ENCODE assay signal across 19 cellular contexts in the genomic region with DNA sequence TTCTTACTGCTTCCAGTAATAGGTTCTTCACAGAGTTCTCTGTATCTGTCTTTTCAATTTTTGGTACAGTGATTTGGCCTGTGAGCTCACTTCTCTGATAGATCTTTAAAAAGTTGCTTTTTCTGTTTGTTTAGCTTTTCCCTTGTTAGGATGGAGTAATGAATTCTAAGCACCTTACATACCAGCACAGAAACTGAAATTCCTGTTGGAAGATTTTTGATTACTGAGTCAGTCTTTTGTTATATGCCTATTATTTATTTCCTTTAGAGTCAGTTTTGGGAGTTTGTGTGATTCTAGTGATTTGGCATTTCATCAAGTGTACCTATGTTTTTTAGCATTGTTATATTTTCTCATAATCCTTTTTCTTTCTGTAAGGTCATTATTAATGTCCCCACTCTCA.
"Had no signal": no experiment of that assay in that cellular context is flagged by ENCODE, and none has a peak within 500 bp of the region (broad histone marks: within the 10 kb centered on the region; RNA-seq: fewer than 3 reads in every experiment).

No MANE protein-coding gene starts in this region.

- H3K4me3 Mint-ChIP-seq: activated CD8-positive, alpha-beta memory T cell treated with anti-CD3 and anti-CD28 coated beads, Interleukin-2, amount 10 ng/mL, durations not matched to agents 7 days and 5 days; activated naive CD8-positive, alpha-beta T cell treated with anti-CD3 and anti-CD28 coated beads, Interleukin-2, amount 10 ng/mL, durations not matched to agents 7 days and 5 days; activated T-cell treated with anti-CD3 and anti-CD28 coated beads, Interleukin-2, amount 50 U/mL, for 4 hours; effector memory CD8-positive, alpha-beta T cell; nephron; stimulated activated naive CD8-positive, alpha-beta T cell treated with anti-CD3 and anti-CD28 coated beads, Interleukin-15, amount 100 ng/mL, for 72 hours; WTC11 had no signal

- H3K27me3 ChIP-seq: gastrocnemius medialis, heart right ventricle, testis had no signal

- H3K4me3 ChIP-seq: coronary artery, gastrocnemius medialis, heart right ventricle, left ventricle myocardium inferior, psoas muscle, testis had no signal

- H3K27me3 Mint-ChIP-seq: activated CD8-positive, alpha-beta memory T cell treated with anti-CD3 and anti-CD28 coated beads, Interleukin-2, amount 10 ng/mL, durations not matched to agents 7 days and 5 days; activated naive CD8-positive, alpha-beta T cell treated with anti-CD3 and anti-CD28 coated beads, Interleukin-2, amount 10 ng/mL, durations not matched to agents 7 days and 5 days; effector memory CD8-positive, alpha-beta T cell; stimulated activated naive CD8-positive, alpha-beta T cell treated with anti-CD3 and anti-CD28 coated beads, Interleukin-15, amount 100 ng/mL, for 72 hours had no signal

- H3K9me3 Mint-ChIP-seq: activated naive CD8-positive, alpha-beta T cell treated with anti-CD3 and anti-CD28 coated beads, Interleukin-2, amount 10 ng/mL, durations not matched to agents 7 days and 5 days; activated T-cell treated with anti-CD3 and anti-CD28 coated beads, Interleukin-2, amount 50 U/mL, for 4 hours; effector memory CD8-positive, alpha-beta T cell; nephron; stimulated activated naive CD8-positive, alpha-beta T cell treated with anti-CD3 and anti-CD28 coated beads, Interleukin-15, amount 100 ng/mL, for 72 hours; WTC11 had no signal

- H3K4me1 Mint-ChIP-seq: nephron, WTC11 had no signal

- H3K4me1 ChIP-seq: gastrocnemius medialis, psoas muscle, testis had no signal

- H3K27ac Mint-ChIP-seq: activated CD8-positive, alpha-beta memory T cell treated with anti-CD3 and anti-CD28 coated beads, Interleukin-2, amount 10 ng/mL, durations not matched to agents 7 days and 5 days; activated naive CD8-positive, alpha-beta T cell treated with anti-CD3 and anti-CD28 coated beads, Interleukin-2, amount 10 ng/mL, durations not matched to agents 7 days and 5 days; nephron; WTC11 had no signal

- DNase-seq: activated CD8-positive, alpha-beta memory T cell treated with anti-CD3 and anti-CD28 coated beads, Interleukin-2, amount 10 ng/mL, durations not matched to agents 7 days and 5 days; activated naive CD8-positive, alpha-beta T cell treated with anti-CD3 and anti-CD28 coated beads, Interleukin-2, amount 10 ng/mL, durations not matched to agents 7 days and 5 days; activated T-cell treated with anti-CD3 and anti-CD28 coated beads, Interleukin-2, amount 50 U/mL, for 4 hours; aorta; caudate nucleus; effector memory CD8-positive, alpha-beta T cell; gastrocnemius medialis; heart right ventricle; islet precursor cell; left ventricle myocardium inferior; mesendoderm; psoas muscle; SK-N-SH; stimulated activated CD4-positive, alpha-beta T cell treated with anti-CD3 and anti-CD28 coated beads, Interleukin-4, amount 100 ng/mL, for 24 hours; stimulated activated naive CD8-positive, alpha-beta T cell treated with anti-CD3 and anti-CD28 coated beads, Interleukin-15, amount 100 ng/mL, for 72 hours; testis had no signal

- H3K9me3 ChIP-seq: gastrocnemius medialis, heart right ventricle, left ventricle myocardium inferior, psoas muscle, SK-N-SH, testis had no signal

- H3K9ac ChIP-seq: SK-N-SH had no signal

- ATAC-seq: activated CD8-positive, alpha-beta memory T cell treated with anti-CD3 and anti-CD28 coated beads, Interleukin-2, amount 10 ng/mL, durations not matched to agents 7 days and 5 days; activated T-cell treated with anti-CD3 and anti-CD28 coated beads, Interleukin-2, amount 50 U/mL, for 4 hours; effector memory CD8-positive, alpha-beta T cell; gastrocnemius medialis; heart right ventricle; psoas muscle; stimulated activated naive CD8-positive, alpha-beta T cell treated with anti-CD3 and anti-CD28 coated beads, Interleukin-15, amount 100 ng/mL, for 72 hours had no signal

- H3K4me2 ChIP-seq: SK-N-SH had no signal

- H3K27ac ChIP-seq: coronary artery, gastrocnemius medialis, heart right ventricle, left ventricle myocardium inferior, psoas muscle, testis had no signal
